ENCODE assay signal across 1 cellular context in the genomic region with DNA sequence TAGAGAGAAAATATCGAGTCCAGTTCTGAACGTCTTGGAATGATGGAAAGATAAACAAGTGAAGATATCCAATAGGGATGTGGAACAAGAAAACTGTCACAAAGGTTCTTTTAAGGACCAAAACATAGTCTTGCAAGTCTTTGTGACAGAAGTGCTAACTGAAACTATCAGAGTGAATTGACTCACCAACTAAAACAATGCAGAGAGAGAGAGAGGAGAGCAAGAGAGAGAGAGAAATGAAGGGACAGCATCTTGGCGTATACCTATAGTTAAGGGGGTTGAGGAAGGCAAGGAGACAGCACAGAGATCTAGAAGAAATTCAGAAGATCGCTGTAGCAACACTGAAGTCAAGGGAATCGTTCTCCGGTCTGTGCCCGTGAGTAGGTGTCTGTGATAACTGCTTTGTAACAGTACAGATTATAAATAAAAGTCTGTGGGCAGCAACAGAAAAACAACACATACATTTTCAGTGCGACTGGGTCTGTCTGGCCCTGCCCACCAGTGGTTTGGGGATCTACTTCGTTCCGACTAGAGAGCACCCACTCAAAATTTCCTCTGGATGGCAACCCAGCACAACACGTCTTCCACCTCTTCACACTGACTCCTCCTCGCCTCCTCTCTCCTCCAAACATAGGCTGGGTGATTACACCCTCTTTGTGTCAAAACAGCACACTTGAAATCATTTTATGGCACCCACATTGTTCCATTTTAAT.
TF ChIP-seq lines count a peak whose summit lies in the region.

No MANE protein-coding gene starts in this region.

TF ChIP-seq in GM12878, 131 proteins besides CTCF, POLR2A, EP300 and RAD21 (continued from another document):
- no peak for TF ChIP-seq TCF3 (IDR thresholded peaks at IDR 0.05; ENCODE audit: borderline replicate concordance, insufficient read depth, low read depth, low read length)
